8 cellular contexts compared by ENCODE assay signal in the genomic region with DNA sequence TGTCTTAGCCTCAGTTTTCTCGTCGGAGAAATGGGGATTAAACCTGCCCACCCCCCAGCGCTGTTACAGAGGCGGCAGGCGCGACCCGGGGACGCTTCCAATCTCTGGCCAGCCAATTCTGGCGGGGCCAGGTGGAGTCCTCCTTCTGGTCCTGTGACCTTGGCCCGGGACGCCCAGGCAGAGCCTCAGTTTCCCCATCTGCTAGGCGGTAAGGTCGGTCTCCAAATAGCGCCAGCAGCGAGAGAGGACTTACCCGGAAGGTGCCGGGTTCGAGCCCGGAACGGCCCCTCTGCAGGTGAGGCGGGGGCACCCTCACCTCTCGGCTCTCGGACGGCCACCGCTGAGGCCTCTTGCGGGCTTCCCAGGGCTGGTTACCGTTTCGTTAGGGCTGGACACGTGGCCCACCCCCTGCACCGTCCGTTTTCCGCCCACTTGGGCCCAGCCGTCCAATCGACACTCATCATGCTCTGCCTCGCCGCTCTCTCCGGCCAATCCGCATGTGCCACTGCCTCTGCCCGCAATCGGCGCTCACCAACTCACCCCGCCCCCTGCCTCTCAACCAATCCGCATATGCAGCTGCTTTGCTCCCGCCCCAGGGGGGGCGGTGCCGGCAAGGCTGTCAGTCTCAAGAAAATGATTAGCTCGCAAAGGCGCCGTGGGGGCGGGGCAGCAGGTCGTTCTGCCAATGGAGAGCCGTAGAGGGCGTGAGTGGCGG. TPM values are rescaled to one million over a fixed set of nuclear protein-coding genes. Genes with fewer than 3 reads are reported as not detected.
DNase-seq lines count a peak whose midpoint lies in the region; ATAC-seq and TF ChIP-seq lines count a peak whose summit lies in the region.

A gene with protein sequence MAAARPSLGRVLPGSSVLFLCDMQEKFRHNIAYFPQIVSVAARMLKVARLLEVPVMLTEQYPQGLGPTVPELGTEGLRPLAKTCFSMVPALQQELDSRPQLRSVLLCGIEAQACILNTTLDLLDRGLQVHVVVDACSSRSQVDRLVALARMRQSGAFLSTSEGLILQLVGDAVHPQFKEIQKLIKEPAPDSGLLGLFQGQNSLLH (minus strand): TSS at position 384 of the 715 bp plus-strand sequence. CDS start 5,156 bp downstream, outside the sequence.

- H3K36me3 ChIP-seq in HUES64 (ENCODE audit: insufficient read depth, low read length) (no peaks in the 10 kb centered on the region), OCI-LY1 (ENCODE audit: insufficient read depth, low read length) (0 out of 2 replicates have a peak, but pooled peaks cover 5% of the 10 kb centered on the region)

- H4K20me1 ChIP-seq in OCI-LY1 (ENCODE audit: insufficient read depth, low read length): no peaks in the 10 kb centered on the region

- H2AFZ ChIP-seq in OCI-LY1 (ENCODE audit: low read length): no peak within 1 kb of the TSS

- H3K27ac ChIP-seq in HUES64 (ENCODE audit: low read depth, low read length) (peak within 1 kb of the TSS; percentile 96), OCI-LY1 (ENCODE audit: low read depth, low read length, poor library complexity, severe bottlenecking) (peak within 1 kb of the TSS; percentile 93)

- no peaks in the 10 kb centered on the region for H3K9me3 ChIP-seq in HUES64 (ENCODE audit: insufficient read depth, low read depth, low read length)
- H3K9me3 ChIP-seq in OCI-LY1 (ENCODE audit: low read length): no peaks in the 10 kb centered on the region

- H3K27me3 ChIP-seq in HUES64 (ENCODE audit: insufficient read depth, low read length) (peaks cover 18% of the 10 kb centered on the region), OCI-LY1 (ENCODE audit: insufficient read depth, low read length) (no peaks in the 10 kb centered on the region)

- TF ChIP-seq CTCF in Calu3 (IDR thresholded peaks at IDR 0.05; ENCODE audit: unreplicated experiment) (no peak), OCI-LY1 (IDR thresholded peaks at IDR 0.05; ENCODE audit: low read length) (no peak)

- H3K36me3 Mint-ChIP-seq in Calu3 (ENCODE audit: insufficient read depth, unreplicated experiment): peaks cover 25% of the 10 kb centered on the region

- H3K27ac Mint-ChIP-seq in Calu3 (ENCODE audit: unreplicated experiment): peak within 1 kb of the TSS; percentile 90

- no peaks in the 10 kb centered on the region for H3F3A ChIP-seq in OCI-LY1 (ENCODE audit: insufficient read depth, low read length)

- H3K9me3 Mint-ChIP-seq in Calu3 (ENCODE audit: low read depth, unreplicated experiment): no peaks in the 10 kb centered on the region

- peaks cover 54% of the 10 kb centered on the region for H3K27me3 Mint-ChIP-seq in Calu3 (ENCODE audit: unreplicated experiment)

- CTCF ChIA-PET in Calu3 (lab: Charles Lee): interaction anchor here (0.7 to 1.0 kb wide), 4 partner anchors 15 to 314 kb away, joined by 3 to 5 read pairs (median 4); partner anchors contain the start of gene ZNF628

- DNase-seq in Calu3 (peak; percentile 100), mesenteric fat pad (ENCODE audit: low spot score) (peak; percentile 100)
- DNase-seq in activated CD8-positive, alpha-beta memory T cell treated with anti-CD3 and anti-CD28 coated beads, Interleukin-2, amount 50 U/mL, for 4 hours: peak; percentile 100
- DNase-seq in stimulated activated CD8-positive, alpha-beta memory T cell treated with anti-CD3 and anti-CD28 coated beads, Interleukin-15, amount 100 ng/mL, for 24 hours (ENCODE audit: low read depth): peak; percentile 98

- ATAC-seq in GM21447 (IDR thresholded peaks at IDR 0.05; ENCODE audit: unreplicated experiment): peak; percentile 91

- H3K4me3 ChIP-seq in HUES64 (ENCODE audit: low read length): peak within 1 kb of the TSS; percentile 76
- peak within 1 kb of the TSS; percentile 88 for H3K4me3 ChIP-seq in OCI-LY1 (ENCODE audit: low read depth, low read length, poor library complexity, severe bottlenecking)

- H3K79me2 ChIP-seq in OCI-LY1 (ENCODE audit: insufficient read depth, low read length): no peaks in the 10 kb centered on the region

- peaks cover 16% of the 10 kb centered on the region for H3K4me1 ChIP-seq in HUES64 (ENCODE audit: insufficient read depth, low read length)
- H3K4me1 ChIP-seq in OCI-LY1 (ENCODE audit: insufficient read depth, low read length, severe bottlenecking): peaks cover 20% of the 10 kb centered on the region

- no peaks in the 10 kb centered on the region for H3K9me2 ChIP-seq in OCI-LY1 (ENCODE audit: low read depth, low read length)

- peak within 1 kb of the TSS; percentile 78 for H3K4me2 ChIP-seq in OCI-LY1 (ENCODE audit: low read length)

- intact Hi-C loops in Calu3 (cut with micrococcal nuclease; ENCODE audit: unreplicated experiment): no loop called here

- WGBS in HUES64: under 1% methylated on average over 54 of the region's 54 CpGs

- H3K4me1 Mint-ChIP-seq in Calu3 (ENCODE audit: low read depth, unreplicated experiment): peaks cover 29% of the 10 kb centered on the region

- peak within 1 kb of the TSS; percentile 82 for H3K9ac ChIP-seq in HUES64 (ENCODE audit: low read depth, low read length)
- H3K9ac ChIP-seq in OCI-LY1 (ENCODE audit: low read length): peak within 1 kb of the TSS; percentile 95

- BruUV-seq in Calu3 (replicated peaks; lab: Mats Ljungman, UMichigan): no TSS peak

- peak within 1 kb of the TSS; percentile 84 for H3K4me3 Mint-ChIP-seq in Calu3 (ENCODE audit: low read depth, unreplicated experiment)

- in situ Hi-C loops in endometrial microvascular endothelial cells (cut with HindIII; ENCODE audit: inconsistent ontology term, low pct_unique_long_range_greater_than_20kb, low sequenced_read_pairs): no loop called here

RNA-seq across cellular contexts. Expression of the gene that starts here (rescaled TPM):
- total RNA-seq in Calu3 (2022): 41.6 and 44.9 TPM in 2 replicates
- 54.9 TPM for polyA plus RNA-seq in HUES64 (2013, experiment 1 of 2)
- 52.0 TPM for polyA plus RNA-seq in HUES64 (2013, experiment 2 of 2)
- total RNA-seq in endometrial microvascular endothelial cells (ENCODE audit: inconsistent ontology term): 58.8 TPM
- total RNA-seq in mesenteric fat pad: 53.2 TPM

Comparison
In these comparisons a context has a peak if more than half of its experiments do, and no peak if none do; other contexts are left out.
1. Peak in every context shown above with its lines: DNase-seq, ATAC-seq, H3K4me3 ChIP-seq and H3K27ac ChIP-seq.